Comparison of ENCODE assay signal across 27 cellular contexts in genomic region chr16:29668267-29668666, GRCh38. TPM values are rescaled to one million over a fixed set of nuclear protein-coding genes. Genes with fewer than 3 reads are reported as not detected.
"Had no signal": no experiment of that assay in that cellular context is flagged by ENCODE, and none has a peak within 500 bp of the region (broad histone marks: within the 10 kb centered on the region; RNA-seq: fewer than 3 reads in every experiment).

No MANE protein-coding gene starts in this region.

- H3K36me3 ChIP-seq: breast epithelium had no signal

- H3K4me3 Mint-ChIP-seq: activated CD8-positive, alpha-beta T cell treated with anti-CD3 and anti-CD28 coated beads, Interleukin-2, amount 10 ng/mL, durations not matched to agents 7 days and 5 days; activated T-cell treated with anti-CD3 and anti-CD28 coated beads, Interleukin-2, amount 50 U/mL, for 24 hours; activated T-helper 1 cell treated with anti-CD3 and anti-CD28 coated beads, Interleukin-12 subunit alpha, Interleukin-12 subunit beta, Interleukin-2, Interleukin-4 antibody, amounts not matched to agents 30 ng/mL and 10 ng/mL and 1 ng/mL, durations not matched to agents 14 hours and 24 hours and 36 hours; WTC11 had no signal

- H3K27ac Mint-ChIP-seq: activated CD8-positive, alpha-beta T cell treated with anti-CD3 and anti-CD28 coated beads, Interleukin-2, amount 10 ng/mL, durations not matched to agents 7 days and 5 days; activated naive CD4-positive, alpha-beta T cell treated with anti-CD3 and anti-CD28 coated beads, Interleukin-2, amount 50 U/mL, for 72 hours; activated T-cell treated with anti-CD3 and anti-CD28 coated beads, Interleukin-2, amount 50 U/mL, for 24 hours had no signal

- ATAC-seq: activated CD8-positive, alpha-beta T cell treated with anti-CD3 and anti-CD28 coated beads, Interleukin-2, amount 10 ng/mL, durations not matched to agents 7 days and 5 days; activated naive CD4-positive, alpha-beta T cell treated with anti-CD3 and anti-CD28 coated beads, Interleukin-2, amount 50 U/mL, for 72 hours; T-cell; WTC11 had no signal

- H3K9me3 ChIP-seq: breast epithelium had no signal

- H3K27ac ChIP-seq: breast epithelium had no signal

- H3K27me3 Mint-ChIP-seq: activated T-cell treated with anti-CD3 and anti-CD28 coated beads, Interleukin-2, amount 50 U/mL, for 24 hours; T-cell had no signal

- H3K27me3 ChIP-seq: breast epithelium had no signal

- DNase-seq: activated CD4-positive, alpha-beta T cell treated with anti-CD3 and anti-CD28 coated beads for 48 hours; activated CD4-positive, alpha-beta T cell treated with anti-CD3 and anti-CD28 coated beads, Interleukin-2, amount 50 U/mL, for 4 hours; activated CD4-positive, CD25-positive, alpha-beta regulatory T cell treated with anti-CD3 and anti-CD28 coated beads, Interleukin-2, amount 50 U/mL, for 72 hours; activated CD8-positive, alpha-beta T cell treated with anti-CD3 and anti-CD28 coated beads, Interleukin-2, amount 10 ng/mL, durations not matched to agents 7 days and 5 days; activated effector memory CD4-positive, alpha-beta T cell treated with Interleukin-2 at 50 U/mL for 16 hours; activated naive CD4-positive, alpha-beta T cell treated with Interleukin-2 at 50 U/mL for 16 hours; activated T-cell treated with anti-CD3 and anti-CD28 coated beads, Interleukin-2, amount 50 U/mL, for 24 hours; aorta; central memory CD4-positive, alpha-beta T cell; Kasumi-1; KBM-7; NCI-H1092 treated with DMSO at 0.1 percent for 48 hours; NCI-H1417 treated with DMSO at 0.1 percent for 48 hours; NCI-H1694 treated with DMSO at 0.1 percent for 48 hours; NCI-H2029 treated with DMSO at 0.1 percent for 48 hours; NCI-H345; NCI-H510A; NCI-H526 treated with DMSO at 0.1 percent for 48 hours; NCI-H82; SIG-M5; T-cell had no signal

- H3K36me3 Mint-ChIP-seq: WTC11 had no signal

- H3K9me3 Mint-ChIP-seq: activated naive CD4-positive, alpha-beta T cell treated with anti-CD3 and anti-CD28 coated beads, Interleukin-2, amount 50 U/mL, for 72 hours; activated T-cell treated with anti-CD3 and anti-CD28 coated beads, Interleukin-2, amount 50 U/mL, for 24 hours; activated T-helper 1 cell treated with anti-CD3 and anti-CD28 coated beads, Interleukin-12 subunit alpha, Interleukin-12 subunit beta, Interleukin-2, Interleukin-4 antibody, amounts not matched to agents 30 ng/mL and 10 ng/mL and 1 ng/mL, durations not matched to agents 14 hours and 24 hours and 36 hours; T-cell; WTC11 had no signal

- H3K4me3 ChIP-seq: breast epithelium had no signal

- H3K4me1 ChIP-seq: breast epithelium had no signal

RNA-seq across cellular contexts. Expression of gene SPN, which starts 5.2 kb away (rescaled TPM):
- total RNA-seq: chondrocyte, RPMI7951 had no signal
